8 cellular contexts compared by ENCODE assay signal in genomic region chr4:42655248-42655647, GRCh38. TPM values are rescaled to one million over a fixed set of nuclear protein-coding genes. Genes with fewer than 3 reads are reported as not detected.
DNase-seq lines count a peak whose midpoint lies in the region; ATAC-seq and TF ChIP-seq lines count a peak whose summit lies in the region.

No MANE protein-coding gene starts in this region.

- no peaks in the 10 kb centered on the region for H3K9me2 ChIP-seq in hepatocyte (replicated peaks; ENCODE audit: insufficient read depth)

- peaks cover 14% of the 10 kb centered on the region for H3K4me1 ChIP-seq in hepatocyte (ENCODE audit: insufficient read depth)
- H3K4me1 ChIP-seq in suprapubic skin, result peaks cover 43% of the 10 kb centered on the region

- peaks cover 69% of the 10 kb centered on the region for H3K4me1 Mint-ChIP-seq in activated T-cell treated with anti-CD3 and anti-CD28 coated beads, Interleukin-2, amount 50 U/mL, for 24 hours (ENCODE audit: low read depth)
- H3K4me1 Mint-ChIP-seq in T-helper 17 cell, result peaks cover 29% of the 10 kb centered on the region

- H3K4me2 ChIP-seq in hepatocyte, result peak overlapping the region; percentile 78

- no peak for TF ChIP-seq POLR2A in suprapubic skin (IDR thresholded peaks at IDR 0.05)

- DNase-seq in activated T-cell treated with anti-CD3 and anti-CD28 coated beads, Interleukin-2, amount 50 U/mL, for 24 hours, result no peak
- DNase-seq in activated T-cell treated with anti-CD3 and anti-CD28 coated beads, Interleukin-2, amount 50 U/mL, for 1 hour, result no peak
- DNase-seq in T-helper 17 cell (no peak), hepatocyte (ENCODE audit: low spot score) (no peak), suprapubic skin (ENCODE audit: low spot score in 2 of 2) (no peak), NCI-H1417 treated with DMSO at 0.1 percent for 48 hours (lab: John Stamatoyannopoulos, UW) (no peak)

- TF ChIP-seq EP300 in suprapubic skin (IDR thresholded peaks at IDR 0.05), result no peak

- H3K36me3 Mint-ChIP-seq in activated T-cell treated with anti-CD3 and anti-CD28 coated beads, Interleukin-2, amount 50 U/mL, for 24 hours (ENCODE audit: low read depth), result peaks cover 58% of the 10 kb centered on the region
- peaks cover 6% of the 10 kb centered on the region for H3K36me3 Mint-ChIP-seq in T-helper 17 cell (ENCODE audit: low read depth)

- no peak overlapping the region for H2AFZ ChIP-seq in hepatocyte

- H3K79me2 ChIP-seq in hepatocyte, result peaks cover 31% of the 10 kb centered on the region

- peaks cover 22% of the 10 kb centered on the region for H3K9me3 Mint-ChIP-seq in activated T-cell treated with anti-CD3 and anti-CD28 coated beads, Interleukin-2, amount 50 U/mL, for 24 hours

- no peaks in the 10 kb centered on the region for H4K20me1 ChIP-seq in hepatocyte (ENCODE audit: insufficient read depth, poor library complexity, severe bottlenecking)

- ATAC-seq in T-helper 17 cell (no peak), GM21381 (IDR thresholded peaks at IDR 0.05; ENCODE audit: unreplicated experiment) (no peak), GM18511 (IDR thresholded peaks at IDR 0.05; ENCODE audit: unreplicated experiment) (no peak)

- TF ChIP-seq CTCF in hepatocyte (IDR thresholded peaks at IDR 0.05; ENCODE audit: poor library complexity) (no peak), suprapubic skin (IDR thresholded peaks at IDR 0.05) (no peak)

- no peaks in the 10 kb centered on the region for H3K36me3 ChIP-seq in hepatocyte (replicated peaks; ENCODE audit: insufficient read depth, low read depth)
- no peaks in the 10 kb centered on the region for H3K36me3 ChIP-seq in suprapubic skin

- H3K9me3 ChIP-seq in T-helper 17 cell (ENCODE audit: control insufficient read depth, low read length, poor library complexity, severe bottlenecking) (no peaks in the 10 kb centered on the region), hepatocyte (ENCODE audit: low read depth) (no peaks in the 10 kb centered on the region), suprapubic skin (no peaks in the 10 kb centered on the region)

- no peaks in the 10 kb centered on the region for H3K27me3 Mint-ChIP-seq in activated T-cell treated with anti-CD3 and anti-CD28 coated beads, Interleukin-2, amount 50 U/mL, for 24 hours
- no peaks in the 10 kb centered on the region for H3K27me3 Mint-ChIP-seq in T-helper 17 cell

- peak overlapping the region; percentile 95 for H3K27ac Mint-ChIP-seq in activated T-cell treated with anti-CD3 and anti-CD28 coated beads, Interleukin-2, amount 50 U/mL, for 24 hours
- peak overlapping the region; percentile 97 for H3K27ac Mint-ChIP-seq in T-helper 17 cell

- H3K4me3 Mint-ChIP-seq in activated T-cell treated with anti-CD3 and anti-CD28 coated beads, Interleukin-2, amount 50 U/mL, for 24 hours, result peak overlapping the region; percentile 94
- peak overlapping the region; percentile 95 for H3K4me3 Mint-ChIP-seq in T-helper 17 cell

- H3K27ac ChIP-seq in hepatocyte, result peak overlapping the region; percentile 75
- H3K27ac ChIP-seq in suprapubic skin, result no peak overlapping the region

- H3K4me3 ChIP-seq in hepatocyte (peak overlapping the region; percentile 92), suprapubic skin (peak overlapping the region; percentile 91)

- WGBS in hepatocyte (ENCODE audit: low lambda C conversion rate, missing lambda C conversion rate), result 94% methylated on average over 1 of the region's 1 CpG
- 83% methylated on average over 1 of the region's 1 CpG for WGBS in suprapubic skin

- no peaks in the 10 kb centered on the region for H3K27me3 ChIP-seq in hepatocyte
- H3K27me3 ChIP-seq in suprapubic skin, result no peaks in the 10 kb centered on the region

RNA-seq across cellular contexts. Expression of gene ATP8A1, which starts 1.7 kb away (rescaled TPM):
- total RNA-seq in T-helper 17 cell (10 to 100 TPM; 43.3 to 59.2 TPM), hepatocyte (42.1 and 52.3 TPM in 2 replicates), suprapubic skin (10 to 100 TPM in 1 of 4 donors, 1 to 10 TPM in 3; 5.9 to 16.5 (median 7.3) TPM)
- polyA plus RNA-seq in hepatocyte, result 3.3 and 4.4 TPM in 2 replicates
